Comparison of ENCODE assay signal across 21 cellular contexts in genomic region chr3:190357468-190357867, GRCh38. TPM values are rescaled to one million over a fixed set of nuclear protein-coding genes. Genes with fewer than 3 reads are reported as not detected.
"Had no signal": no experiment of that assay in that cellular context is flagged by ENCODE, and none has a peak within 500 bp of the region (broad histone marks: within the 10 kb centered on the region; RNA-seq: fewer than 3 reads in every experiment).

No MANE protein-coding gene starts in this region.

- H3K4me3 Mint-ChIP-seq: activated CD4-positive, alpha-beta memory T cell treated with anti-CD3 and anti-CD28 coated beads for 36 hours; activated CD8-positive, alpha-beta memory T cell treated with anti-CD3 and anti-CD28 coated beads, Interleukin-2, amount 10 ng/mL, durations not matched to agents 7 days and 5 days; activated naive CD4-positive, alpha-beta T cell treated with anti-CD3 and anti-CD28 coated beads, Interleukin-2, amount 10 ng/mL, durations not matched to agents 7 days and 5 days; dendritic cell treated with granulocyte-macrophage colony-stimulating factor and Interleukin-4, amounts not matched to agents 40 ng/mL and 50 ng/mL, for 4 days; neural progenitor cell; stimulated activated effector memory CD8-positive, alpha-beta T cell treated with anti-CD3 and anti-CD28 coated beads, Interleukin-12 subunit alpha, Interleukin-12 subunit beta, amount 100 ng/mL, for 72 hours had no signal

- DNase-seq: activated CD4-positive, alpha-beta memory T cell treated with anti-CD3 and anti-CD28 coated beads for 36 hours; activated CD4-positive, alpha-beta T cell treated with anti-CD3 and anti-CD28 coated beads for 1 hour; activated CD8-positive, alpha-beta memory T cell treated with anti-CD3 and anti-CD28 coated beads, Interleukin-2, amount 10 ng/mL, durations not matched to agents 7 days and 5 days; activated naive CD4-positive, alpha-beta T cell treated with anti-CD3 and anti-CD28 coated beads, Interleukin-2, amount 10 ng/mL, durations not matched to agents 7 days and 5 days; activated T-cell treated with anti-CD3 and anti-CD28 coated beads, Interleukin-2, amount 50 U/mL, for 1 hour; effector memory CD4-positive, alpha-beta T cell; heart right ventricle; left colon; ovary; sigmoid colon; stimulated activated CD4-positive, alpha-beta T cell treated with anti-CD3 and anti-CD28 coated beads, Interleukin-12 subunit alpha, Interleukin-12 subunit beta, amount 100 ng/mL, for 4 hours; T1000 had no signal

- H3K27me3 Mint-ChIP-seq: activated CD4-positive, alpha-beta memory T cell treated with anti-CD3 and anti-CD28 coated beads for 36 hours; activated CD8-positive, alpha-beta memory T cell treated with anti-CD3 and anti-CD28 coated beads, Interleukin-2, amount 10 ng/mL, durations not matched to agents 7 days and 5 days; activated naive CD4-positive, alpha-beta T cell treated with anti-CD3 and anti-CD28 coated beads, Interleukin-2, amount 10 ng/mL, durations not matched to agents 7 days and 5 days had no signal

- H3K36me3 ChIP-seq: ascending aorta, gastroesophageal sphincter, heart right ventricle, neural progenitor cell, ovary, sigmoid colon had no signal

- ATAC-seq: activated CD8-positive, alpha-beta memory T cell treated with anti-CD3 and anti-CD28 coated beads, Interleukin-2, amount 10 ng/mL, durations not matched to agents 7 days and 5 days; gastroesophageal sphincter; heart right ventricle; left colon; stimulated activated effector memory CD8-positive, alpha-beta T cell treated with anti-CD3 and anti-CD28 coated beads, Interleukin-12 subunit alpha, Interleukin-12 subunit beta, amount 100 ng/mL, for 72 hours had no signal

- H3K27ac ChIP-seq: ascending aorta, gastroesophageal sphincter, heart right ventricle, neural progenitor cell, ovary, sigmoid colon, VCaP had no signal

- H3K4me1 Mint-ChIP-seq: activated CD8-positive, alpha-beta memory T cell treated with anti-CD3 and anti-CD28 coated beads, Interleukin-2, amount 10 ng/mL, durations not matched to agents 7 days and 5 days; activated naive CD4-positive, alpha-beta T cell treated with anti-CD3 and anti-CD28 coated beads, Interleukin-2, amount 10 ng/mL, durations not matched to agents 7 days and 5 days; stimulated activated effector memory CD8-positive, alpha-beta T cell treated with anti-CD3 and anti-CD28 coated beads, Interleukin-12 subunit alpha, Interleukin-12 subunit beta, amount 100 ng/mL, for 72 hours had no signal

- H3K27ac Mint-ChIP-seq: activated CD4-positive, alpha-beta memory T cell treated with anti-CD3 and anti-CD28 coated beads for 36 hours; activated CD8-positive, alpha-beta memory T cell treated with anti-CD3 and anti-CD28 coated beads, Interleukin-2, amount 10 ng/mL, durations not matched to agents 7 days and 5 days; activated naive CD4-positive, alpha-beta T cell treated with anti-CD3 and anti-CD28 coated beads, Interleukin-2, amount 10 ng/mL, durations not matched to agents 7 days and 5 days; dendritic cell treated with granulocyte-macrophage colony-stimulating factor and Interleukin-4, amounts not matched to agents 40 ng/mL and 50 ng/mL, for 4 days; neural progenitor cell; stimulated activated effector memory CD8-positive, alpha-beta T cell treated with anti-CD3 and anti-CD28 coated beads, Interleukin-12 subunit alpha, Interleukin-12 subunit beta, amount 100 ng/mL, for 72 hours had no signal

- H2AFZ ChIP-seq: neural progenitor cell had no signal

- H3K27me3 ChIP-seq: ascending aorta, gastroesophageal sphincter, heart right ventricle, neural progenitor cell, ovary, sigmoid colon had no signal

- H3K9me3 ChIP-seq: ascending aorta, gastroesophageal sphincter, ovary had no signal

- H3K4me2 ChIP-seq: neural progenitor cell had no signal

- H3K4me1 ChIP-seq: ascending aorta, heart right ventricle had no signal

- H3K9ac ChIP-seq: neural progenitor cell had no signal

- H3K9me3 Mint-ChIP-seq: activated CD4-positive, alpha-beta memory T cell treated with anti-CD3 and anti-CD28 coated beads for 36 hours; activated naive CD4-positive, alpha-beta T cell treated with anti-CD3 and anti-CD28 coated beads, Interleukin-2, amount 10 ng/mL, durations not matched to agents 7 days and 5 days; dendritic cell treated with granulocyte-macrophage colony-stimulating factor and Interleukin-4, amounts not matched to agents 40 ng/mL and 50 ng/mL, for 4 days; stimulated activated effector memory CD8-positive, alpha-beta T cell treated with anti-CD3 and anti-CD28 coated beads, Interleukin-12 subunit alpha, Interleukin-12 subunit beta, amount 100 ng/mL, for 72 hours had no signal

- H3K36me3 Mint-ChIP-seq: activated CD4-positive, alpha-beta memory T cell treated with anti-CD3 and anti-CD28 coated beads for 36 hours; activated CD8-positive, alpha-beta memory T cell treated with anti-CD3 and anti-CD28 coated beads, Interleukin-2, amount 10 ng/mL, durations not matched to agents 7 days and 5 days; activated naive CD4-positive, alpha-beta T cell treated with anti-CD3 and anti-CD28 coated beads, Interleukin-2, amount 10 ng/mL, durations not matched to agents 7 days and 5 days; neural progenitor cell; stimulated activated effector memory CD8-positive, alpha-beta T cell treated with anti-CD3 and anti-CD28 coated beads, Interleukin-12 subunit alpha, Interleukin-12 subunit beta, amount 100 ng/mL, for 72 hours had no signal

- H3K4me3 ChIP-seq: ascending aorta, gastroesophageal sphincter, heart right ventricle, neural progenitor cell, ovary, sigmoid colon had no signal

RNA-seq across cellular contexts. Expression of gene CLDN16, which starts 30.5 kb away (rescaled TPM):
- total RNA-seq: activated CD4-positive, alpha-beta memory T cell treated with anti-CD3 and anti-CD28 coated beads for 36 hours; activated CD8-positive, alpha-beta memory T cell treated with anti-CD3 and anti-CD28 coated beads, Interleukin-2, amount 10 ng/mL, durations not matched to agents 7 days and 5 days; ascending aorta; cerebellum; gastroesophageal sphincter; heart right ventricle; lung microvascular endothelial cell; pulmonary artery endothelial cell; sigmoid colon had no signal
- polyA plus RNA-seq: heart right ventricle had no signal

RNA-seq across cellular contexts. Expression of gene CLDN1, which starts 35.2 kb away (rescaled TPM):
- total RNA-seq: activated CD8-positive, alpha-beta memory T cell treated with anti-CD3 and anti-CD28 coated beads, Interleukin-2, amount 10 ng/mL, durations not matched to agents 7 days and 5 days had no signal
